24 cellular contexts compared by ENCODE assay signal in genomic region chr17:72250206-72250605, GRCh38.
DNase-seq lines count a peak whose midpoint lies in the region; ATAC-seq, FAIRE-seq and TF ChIP-seq lines count a peak whose summit lies in the region.
"Had no signal": no experiment of that assay in that cellular context is flagged by ENCODE, and none has a peak within 500 bp of the region (broad histone marks: within the 10 kb centered on the region; RNA-seq: fewer than 3 reads in every experiment).

No MANE protein-coding gene starts in this region.

- POLR2A ChIA-PET in HepG2 (lab: Yijun Ruan, JAX) (no interaction called here), H1 (lab: Charles Lee; ENCODE audit: partially characterized antibody) (no interaction called here)

- no peaks in the 10 kb centered on the region for H3K79me1 ChIP-seq in H1 (ENCODE audit: low read depth, low read length)

- H3K23me2 ChIP-seq in H1 (ENCODE audit: low read depth, low read length), result no peaks in the 10 kb centered on the region

- TF ChIP-seq CTCF in HepG2 (CRISPR knock-in tag; IDR thresholded peaks at IDR 0.05) (no peak), right lobe of liver (IDR thresholded peaks at IDR 0.05) (no peak), H1 (IDR thresholded peaks at IDR 0.05; ENCODE audit: control extremely low read depth in 1 of 3, insufficient read depth in 1 of 3, low read depth in 1 of 3, low read length in 3 of 3) (no peak)

- FAIRE-seq in HepG2 (lab: Jason Lieb, UNC) (no peak), H1 (lab: Jason Lieb, UNC) (no peak)
- FAIRE-seq: GM12878, GM12892, GM18507 had no signal

- H2BK12ac ChIP-seq in H1 (ENCODE audit: low read depth, low read length), result no peak overlapping the region

- no peak overlapping the region for H2BK15ac ChIP-seq in H1 (ENCODE audit: low read length)

- H3K56ac ChIP-seq in H1 (replicated peaks; ENCODE audit: insufficient read length, low read depth, low read length), result no peak overlapping the region

- in situ Hi-C loops in HepG2 (cut with HindIII; ENCODE audit: extremely low pct_ligation_motif_present, low pct_unique_long_range_greater_than_20kb), result no loop called here

- no peak overlapping the region for H4K91ac ChIP-seq in H1 (replicated peaks; ENCODE audit: insufficient read length, low read length)

- CTCF ChIA-PET in HepG2 (lab: Yijun Ruan, JAX; ENCODE audit: low intra/inter-chr PET ratio, low total read pairs) (no interaction called here), H1 (lab: Charles Lee; ENCODE audit: partially characterized antibody) (no interaction called here)

- WGBS in HepG2 (ENCODE audit: low lambda C conversion rate), result 0% methylated on average over 1 of the region's 1 CpG
- 25% methylated on average over 1 of the region's 1 CpG for WGBS in right lobe of liver (ENCODE audit: insufficient coverage, low coverage, low lambda C conversion rate, missing lambda C conversion rate)
- 88% methylated on average over 1 of the region's 1 CpG; no CpG with 5 or more reads in 1 of the 2 experiments for WGBS in H1 (ENCODE audit: extremely low coverage in 1 of 2, insufficient coverage in 1 of 2, insufficient read length in 1 of 2, insufficient replicate concordance in 2 of 2, low coverage in 1 of 2, low lambda C conversion rate in 2 of 2, missing lambda C conversion rate in 1 of 2), 2 experiments

- ATAC-seq in HepG2 (no peak), right lobe of liver (no peak), GM18907 (IDR thresholded peaks at IDR 0.05; ENCODE audit: unreplicated experiment) (no peak), GM19035 (IDR thresholded peaks at IDR 0.05; ENCODE audit: unreplicated experiment) (no peak)
- ATAC-seq: GM12878 had no signal

- TF ChIP-seq EP300 in HepG2 (IDR thresholded peaks at IDR 0.05; ENCODE audit: low read depth in 2 of 2, low read length in 2 of 2), result no peak
- no peak for TF ChIP-seq EP300 in HepG2 (CRISPR knock-in tag; IDR thresholded peaks at IDR 0.05; ENCODE audit: borderline replicate concordance)
- TF ChIP-seq EP300 in H1 (IDR thresholded peaks at IDR 0.05; ENCODE audit: borderline replicate concordance in 1 of 2, low read depth in 2 of 2, low read length in 2 of 2), result no peak

- H3K27ac ChIP-seq in HepG2 (ENCODE audit: extremely low read length, insufficient read depth, low read length) (no peak overlapping the region), right lobe of liver (no peak overlapping the region), H1 (ENCODE audit: low read depth, low read length) (no peak overlapping the region)
- H3K27ac ChIP-seq: 22Rv1, BLaER1 had no signal

- H3K36me3 ChIP-seq in HepG2 (replicated peaks in 1 of 2; ENCODE audit: control insufficient read depth in 1 of 2, insufficient read depth in 2 of 2, low read length in 2 of 2), result no peaks in the 10 kb centered on the region
- H3K36me3 ChIP-seq in right lobe of liver, result no peaks in the 10 kb centered on the region
- no peaks in the 10 kb centered on the region; a peak in 1 of 8 replicates for H3K36me3 ChIP-seq in H1 (ENCODE audit: control insufficient read depth in 2 of 4, insufficient read depth in 4 of 4, low read length in 3 of 4)
- H3K36me3 ChIP-seq: BE2C, BLaER1 had no signal

- H4K20me1 ChIP-seq in HepG2 (ENCODE audit: insufficient read depth, low read length) (no peaks in the 10 kb centered on the region), H1 (replicated peaks in 1 of 2; ENCODE audit: control insufficient read depth in 1 of 2, insufficient read depth in 2 of 2, low read length in 2 of 2) (no peaks in the 10 kb centered on the region)
- H4K20me1 ChIP-seq: BLaER1 had no signal

- H3K79me2 ChIP-seq in HepG2 (ENCODE audit: insufficient read depth, low read length), result no peaks in the 10 kb centered on the region
- H3K79me2 ChIP-seq in H1 (ENCODE audit: control insufficient read depth in 1 of 2, insufficient read depth in 2 of 2, low read length in 2 of 2), result no peaks in the 10 kb centered on the region

- no peak overlapping the region for H3K4me3 ChIP-seq in HepG2 (replicated peaks in 1 of 3; ENCODE audit: insufficient read depth in 1 of 3, low read depth in 2 of 3, low read length in 3 of 3)
- no peak overlapping the region for H3K4me3 ChIP-seq in right lobe of liver
- no peak overlapping the region for H3K4me3 ChIP-seq in Jurkat, Clone E6-1 (ENCODE audit: low read length)
- H3K4me3 ChIP-seq in H1 (ENCODE audit: extremely low read depth in 1 of 4, insufficient read depth in 2 of 4, low read depth in 3 of 4, low read length in 4 of 4), result no peak overlapping the region
- H3K4me3 ChIP-seq: BLaER1, GM12878 had no signal

- H3K23ac ChIP-seq in H1 (ENCODE audit: insufficient read length), result no peak overlapping the region

- H3K9ac ChIP-seq in HepG2 (ENCODE audit: insufficient read depth, low read depth, low read length), result no peak overlapping the region
- H3K9ac ChIP-seq in H1 (replicated peaks in 1 of 4; ENCODE audit: extremely low read depth in 1 of 4, low read depth in 3 of 4, low read length in 3 of 4), result no peak overlapping the region
- H3K9ac ChIP-seq: BLaER1 had no signal

- no TSS peak for BruUV-seq in HepG2 (replicated peaks; lab: Mats Ljungman, UMichigan)

- no peak overlapping the region for H4K8ac ChIP-seq in H1 (ENCODE audit: extremely low read depth, insufficient read depth, low read length)

- no peak overlapping the region for H2BK120ac ChIP-seq in H1 (replicated peaks; ENCODE audit: low read depth, low read length)

- H3K27me3 ChIP-seq in HepG2 (ENCODE audit: control insufficient read depth in 1 of 2, insufficient read depth in 2 of 2, low read length in 2 of 2), result peaks cover 2 to 28% of the 10 kb centered on the region in 2 experiments; a peak in 2 of 5 replicates
- no peaks in the 10 kb centered on the region for H3K27me3 ChIP-seq in right lobe of liver
- H3K27me3 ChIP-seq in H1 (replicated peaks in 1 of 4; ENCODE audit: control insufficient read depth in 3 of 4, extremely low read depth in 1 of 4, insufficient read depth in 3 of 4, low read length in 3 of 4), result no peaks in the 10 kb centered on the region
- H3K27me3 ChIP-seq: BE2C, BLaER1 had no signal

- H4K5ac ChIP-seq in H1 (ENCODE audit: insufficient read length, low read depth, low read length), result no peak overlapping the region

- H2AK5ac ChIP-seq in H1 (ENCODE audit: low read depth, low read length), result no peak overlapping the region

- H3K14ac ChIP-seq in H1 (ENCODE audit: insufficient read length), result no peak overlapping the region

- H2BK20ac ChIP-seq in H1 (ENCODE audit: low read length), result no peak overlapping the region

- no peak for TF ChIP-seq POLR2A in HepG2 (IDR thresholded peaks at IDR 0.05; ENCODE audit: insufficient read depth in 1 of 2, low read depth in 2 of 2, low read length in 2 of 2)
- TF ChIP-seq POLR2A in right lobe of liver (IDR thresholded peaks at IDR 0.05), result no peak
- TF ChIP-seq POLR2A in H1 (IDR thresholded peaks at IDR 0.05; ENCODE audit: control extremely low read depth in 1 of 2, low read depth in 2 of 2, low read length in 2 of 2), result no peak

- H3K4me1 ChIP-seq in HepG2 (ENCODE audit: insufficient read depth, low read length) (no peaks in the 10 kb centered on the region), right lobe of liver (no peaks in the 10 kb centered on the region), H1 (replicated peaks in 1 of 4; ENCODE audit: control insufficient read depth in 3 of 4, insufficient read depth in 4 of 4, low read length in 3 of 4) (no peaks in the 10 kb centered on the region)
- H3K4me1 ChIP-seq: BE2C, BLaER1 had no signal

- intact Hi-C loops in HepG2 (cut with micrococcal nuclease; ENCODE audit: unreplicated experiment), result no loop called here
- intact Hi-C loops in right lobe of liver (cut with DNase I), result no loop called here

- H2BK5ac ChIP-seq in H1 (ENCODE audit: low read depth, low read length), result no peak overlapping the region

- H2AFZ ChIP-seq in HepG2 (ENCODE audit: low read length) (no peak overlapping the region), H1 (ENCODE audit: low read length) (no peak overlapping the region)

- H3K18ac ChIP-seq in H1 (ENCODE audit: extremely low read depth, low read length), result no peak overlapping the region

- H3K4me2 ChIP-seq in HepG2 (ENCODE audit: low read depth, low read length), result no peak overlapping the region
- H3K4me2 ChIP-seq in H1 (ENCODE audit: insufficient read depth in 1 of 2, low read depth in 2 of 2, low read length in 2 of 2), result no peak overlapping the region
- H3K4me2 ChIP-seq: BLaER1 had no signal

- DNase-seq in HepG2 (ENCODE audit: low spot score), result no peak
- no peak for DNase-seq in right lobe of liver
- peak; percentile 22 for DNase-seq in Jurkat, Clone E6-1 (ENCODE audit: low read depth, low spot score)
- DNase-seq in H1 (ENCODE audit: low read depth in 1 of 2, low spot score in 2 of 2), result no peak
- DNase-seq: ACHN; BE2C; C1 segment of cervical spinal cord; CD4-positive, alpha-beta memory T cell; CD4-positive, CD25-positive, alpha-beta regulatory T cell; CD8-positive, alpha-beta memory T cell; COR-L47; DMS 273 treated with DMSO at 0.1 percent for 48 hours; DMS153; DMS53; DND-41; EL; GDM1 had no signal

- H3K4ac ChIP-seq in H1 (replicated peaks; ENCODE audit: insufficient read length, low read depth, low read length), result no peak overlapping the region

- H3K9me3 ChIP-seq in HepG2 (ENCODE audit: low read length) (no peaks in the 10 kb centered on the region), right lobe of liver (no peaks in the 10 kb centered on the region), H1 (ENCODE audit: insufficient read depth in 2 of 2, low read depth in 1 of 2, low read length in 1 of 2) (no peaks in the 10 kb centered on the region)
- H3K9me3 ChIP-seq: BE2C, BLaER1 had no signal

- TF ChIP-seq RAD21 in HepG2 (CRISPR knock-in tag; IDR thresholded peaks at IDR 0.05) (no peak), H1 (IDR thresholded peaks at IDR 0.05 in 1 of 2, conservative IDR thresholded peaks at IDR 0.05 in 1 of 2; ENCODE audit: low read depth in 2 of 2, low read length in 2 of 2) (no peak)

TF ChIP-seq in HepG2, 621 proteins besides CTCF, POLR2A, EP300 and RAD21:
- TF ChIP-seq MAFF (IDR thresholded peaks at IDR 0.05; ENCODE audit: low read depth, low read length) (peak; percentile 97), MAFK (conservative IDR thresholded peaks at IDR 0.05 in 1 of 2, IDR thresholded peaks at IDR 0.05 in 1 of 2; ENCODE audit: low read length in 2 of 2) (peak; percentile 96 to 97), ZNF607 (CRISPR knock-in tag; IDR thresholded peaks at IDR 0.05; ENCODE audit: borderline replicate concordance) (no peak)
TF ChIP-seq in HepG2: peak in this region for 2.

TF ChIP-seq in H1, 55 proteins besides CTCF, POLR2A, EP300 and RAD21:
- TF ChIP-seq CEBPB (IDR thresholded peaks at IDR 0.05; ENCODE audit: low read depth, low read length), result no peak
- no peak for TF ChIP-seq JUN (IDR thresholded peaks at IDR 0.05; ENCODE audit: low read depth, low read length)
- TF ChIP-seq BACH1 (IDR thresholded peaks at IDR 0.05; ENCODE audit: low read length), result no peak
- no peak for TF ChIP-seq CHD1 (IDR thresholded peaks at IDR 0.05; ENCODE audit: low read depth, low read length)
- TF ChIP-seq MAFK (IDR thresholded peaks at IDR 0.05; ENCODE audit: low read depth, low read length), result peak; percentile 35; the same call in 1 of the 2 replicates
- TF ChIP-seq CBX5 (IDR thresholded peaks at IDR 0.05; ENCODE audit: low read depth, low read length), result no peak
TF ChIP-seq in H1: peak in this region for 1.

Comparison
In these comparisons a context has a peak if more than half of its experiments do, and no peak if none do; other contexts are left out.
1. Of the 41 proteins assayed by ChIP-seq in both HepG2 and H1: peak only in HepG2: none; only in H1: none; in both: MAFK; in neither: 40.